17 cellular contexts compared by ENCODE assay signal in the genomic region with DNA sequence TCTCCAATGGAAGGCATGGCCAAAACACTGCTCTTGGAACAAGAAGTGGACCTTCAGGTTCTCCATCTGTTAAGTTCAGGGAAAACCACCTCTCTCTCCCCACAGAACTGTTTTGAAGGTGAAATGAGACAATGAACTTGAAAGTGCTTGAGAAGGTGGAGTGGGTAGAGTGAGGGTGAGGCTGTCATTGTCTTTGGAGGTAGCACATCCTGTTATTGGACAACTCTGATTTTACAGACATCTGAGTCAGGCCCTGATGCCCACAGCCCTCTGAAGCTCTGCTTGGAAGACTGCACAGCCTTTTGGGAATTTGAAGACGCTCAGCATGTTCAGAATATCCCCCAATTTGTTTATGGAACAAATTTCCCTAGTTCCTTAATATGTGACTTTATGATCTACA. TPM values are rescaled to one million over a fixed set of nuclear protein-coding genes. Genes with fewer than 3 reads are reported as not detected.
DNase-seq lines count a peak whose midpoint lies in the region; ATAC-seq, FAIRE-seq and TF ChIP-seq lines count a peak whose summit lies in the region.
"Had no signal": no experiment of that assay in that cellular context is flagged by ENCODE, and none has a peak within 500 bp of the region (broad histone marks: within the 10 kb centered on the region; RNA-seq: fewer than 3 reads in every experiment).

No MANE protein-coding gene starts in this region.

- no peaks in the 10 kb centered on the region for H3K9me3 Mint-ChIP-seq in activated T-cell treated with anti-CD3 and anti-CD28 coated beads, Interleukin-2, amount 50 U/mL, for 72 hours
- H3K9me3 Mint-ChIP-seq in activated CD8-positive, alpha-beta T cell treated with anti-CD3 and anti-CD28 coated beads for 36 hours = no peaks in the 10 kb centered on the region
- H3K9me3 Mint-ChIP-seq: CD4-positive, alpha-beta T cell had no signal

- peak overlapping the region in 1 of 2 donors; percentile 31 for H3K4me3 Mint-ChIP-seq in activated T-cell treated with anti-CD3 and anti-CD28 coated beads, Interleukin-2, amount 50 U/mL, for 72 hours
- no peak overlapping the region for H3K4me3 Mint-ChIP-seq in activated CD8-positive, alpha-beta T cell treated with anti-CD3 and anti-CD28 coated beads for 36 hours
- H3K4me3 Mint-ChIP-seq: CD4-positive, alpha-beta T cell; IgD-negative memory B cell had no signal

- TF ChIP-seq CTCF in activated CD8-positive, alpha-beta T cell treated with anti-CD3 and anti-CD28 coated beads for 36 hours (IDR thresholded peaks at IDR 0.05) = no peak

- H3K27me3 Mint-ChIP-seq in activated T-cell treated with anti-CD3 and anti-CD28 coated beads, Interleukin-2, amount 50 U/mL, for 72 hours (ENCODE audit: low read depth) = peaks cover 10% of the 10 kb centered on the region
- H3K27me3 Mint-ChIP-seq in activated CD8-positive, alpha-beta T cell treated with anti-CD3 and anti-CD28 coated beads for 36 hours = no peaks in the 10 kb centered on the region
- H3K27me3 Mint-ChIP-seq: CD4-positive, alpha-beta T cell had no signal

- peak; percentile 76 to 81 for ATAC-seq in activated T-cell treated with anti-CD3 and anti-CD28 coated beads, Interleukin-2, amount 50 U/mL, for 72 hours (replicated peaks in 1 of 2)
- peak; percentile 84 for ATAC-seq in activated CD8-positive, alpha-beta T cell treated with anti-CD3 and anti-CD28 coated beads for 36 hours
- peak; percentile 69 for ATAC-seq in stimulated activated naive CD8-positive, alpha-beta T cell treated with anti-CD3 and anti-CD28 coated beads, Interleukin-15, Interleukin-2, amounts not matched to agents 100 U/mL and 50 U/mL, for 24 hours

- FAIRE-seq in urothelium cell line (lab: Jason Lieb, UNC) = no peak
- FAIRE-seq: D721Med had no signal

- peaks cover 67% of the 10 kb centered on the region for H3K4me1 Mint-ChIP-seq in activated T-cell treated with anti-CD3 and anti-CD28 coated beads, Interleukin-2, amount 50 U/mL, for 72 hours (ENCODE audit: low read depth)
- H3K4me1 Mint-ChIP-seq in activated CD8-positive, alpha-beta T cell treated with anti-CD3 and anti-CD28 coated beads for 36 hours (ENCODE audit: low read depth) = peaks cover 32% of the 10 kb centered on the region
- H3K4me1 Mint-ChIP-seq: IgD-negative memory B cell had no signal

- intact Hi-C loops in activated CD8-positive, alpha-beta T cell treated with anti-CD3 and anti-CD28 coated beads for 36 hours (cut with micrococcal nuclease) = no loop called here

- peak overlapping the region; percentile 56 for H3K27ac Mint-ChIP-seq in activated T-cell treated with anti-CD3 and anti-CD28 coated beads, Interleukin-2, amount 50 U/mL, for 72 hours
- H3K27ac Mint-ChIP-seq in activated CD8-positive, alpha-beta T cell treated with anti-CD3 and anti-CD28 coated beads for 36 hours = no peak overlapping the region
- H3K27ac Mint-ChIP-seq: CD4-positive, alpha-beta T cell; IgD-negative memory B cell had no signal

- POLR2A ChIA-PET in activated CD8-positive, alpha-beta T cell treated with anti-CD3 and anti-CD28 coated beads for 36 hours (lab: Charles Lee) = interaction anchor here (5.0 to 6.0 kb wide), 2 partner anchors 8 to 13 kb away, joined by 31 to 42 read pairs; no protein-coding TSS in a partner anchor

- CTCF ChIA-PET in activated CD8-positive, alpha-beta T cell treated with anti-CD3 and anti-CD28 coated beads for 36 hours (lab: Charles Lee) = interaction anchor here (0.8 to 1.1 kb wide), 2 partner anchors 28 to 32 kb away, joined by 3 read pairs; no protein-coding TSS in a partner anchor

- no peak for DNase-seq in activated T-cell treated with anti-CD3 and anti-CD28 coated beads, Interleukin-2, amount 50 U/mL, for 72 hours
- DNase-seq in activated T-cell treated with anti-CD3 and anti-CD28 coated beads, Interleukin-2, amount 50 U/mL, for 1 hour = no peak
- DNase-seq in NCI-H510A (lab: John Stamatoyannopoulos, UW) (peak; percentile 24), urothelium cell line (ENCODE audit: low spot score) (no peak), COLO829 (ENCODE audit: low spot score) (no peak)
- DNase-seq in activated CD8-positive, alpha-beta T cell treated with anti-CD3 and anti-CD28 coated beads for 36 hours = no peak
- DNase-seq in stimulated activated naive CD8-positive, alpha-beta T cell treated with anti-CD3 and anti-CD28 coated beads, Interleukin-15, Interleukin-2, amounts not matched to agents 100 U/mL and 50 U/mL, for 24 hours = no peak
- DNase-seq: ACHN; CD4-positive, alpha-beta T cell; GOT3; NCI-H2029 treated with DMSO at 0.1 percent for 48 hours; NCI-H69; NK-92 treated with Interleukin-12 subunit alpha and Interleukin-12 subunit beta, amount 100 ng/mL, for 24 hours had no signal

- H3K36me3 Mint-ChIP-seq in activated T-cell treated with anti-CD3 and anti-CD28 coated beads, Interleukin-2, amount 50 U/mL, for 72 hours (ENCODE audit: insufficient read depth in 2 of 2) = peaks cover 5 to 12% of the 10 kb centered on the region in 2 donors
- H3K36me3 Mint-ChIP-seq in activated CD8-positive, alpha-beta T cell treated with anti-CD3 and anti-CD28 coated beads for 36 hours (ENCODE audit: low read depth) = peaks cover 4% of the 10 kb centered on the region
- H3K36me3 Mint-ChIP-seq: IgD-negative memory B cell had no signal

RNA-seq across cellular contexts. Expression of a gene that starts 27.6 kb away (rescaled TPM):
- total RNA-seq in activated T-cell treated with anti-CD3 and anti-CD28 coated beads, Interleukin-2, amount 50 U/mL, for 72 hours = 1 to 10 TPM; 1.4 to 1.7 TPM
- total RNA-seq in activated CD8-positive, alpha-beta T cell treated with anti-CD3 and anti-CD28 coated beads for 36 hours = under 1 TPM in 1 of 2 experiments, not detected in 1; 0.65 TPM
- total RNA-seq: CD4-positive, alpha-beta T cell; HT-29; LHCN-M2 had no signal

RNA-seq across cellular contexts. Expression of a gene that starts 52.0 kb away (rescaled TPM):
- not detected for total RNA-seq in activated T-cell treated with anti-CD3 and anti-CD28 coated beads, Interleukin-2, amount 50 U/mL, for 72 hours
- total RNA-seq in activated CD8-positive, alpha-beta T cell treated with anti-CD3 and anti-CD28 coated beads for 36 hours = not detected
- total RNA-seq: CD4-positive, alpha-beta T cell; HT-29; LHCN-M2 had no signal
